Comparison of ENCODE assay signal across 12 cellular contexts in the genomic region with DNA sequence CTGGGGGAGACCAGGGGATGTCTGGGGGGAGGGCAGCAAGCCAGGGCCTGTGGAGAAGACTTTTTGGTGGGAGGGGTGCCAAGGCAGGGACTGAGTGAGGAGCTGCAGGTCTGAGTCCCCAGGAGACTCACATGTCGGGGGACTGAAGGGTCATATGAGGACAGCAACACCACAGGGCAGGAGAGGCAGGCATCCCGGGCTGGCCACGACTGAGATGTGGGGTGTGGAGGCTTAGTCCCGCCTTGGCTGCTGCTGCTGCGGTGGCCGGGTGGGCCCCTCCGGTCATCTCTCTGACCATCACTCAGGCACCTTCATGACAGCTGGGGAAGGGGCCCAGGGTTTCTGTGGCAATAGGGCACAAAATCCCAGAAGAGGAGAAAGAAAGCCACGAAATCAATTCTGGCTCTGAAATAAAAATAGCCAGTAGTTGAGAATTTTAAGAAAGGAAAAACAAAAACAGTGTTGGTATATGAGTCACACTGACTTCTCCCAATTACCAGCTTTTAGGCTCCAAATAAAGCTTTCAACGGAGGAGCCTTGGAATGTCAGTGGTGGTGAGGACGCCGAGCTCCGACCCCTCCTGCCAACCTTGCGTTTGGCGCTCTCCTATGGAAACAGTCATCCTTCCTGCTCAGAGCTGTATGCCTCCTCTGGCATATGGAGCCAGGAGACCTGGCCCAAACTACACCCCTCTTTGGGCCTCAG. TPM values are rescaled to one million over a fixed set of nuclear protein-coding genes. Genes with fewer than 3 reads are reported as not detected.
A peak's percentile ranks its signal among the peaks of the same experiment; 100 is the strongest.
DNase-seq lines count a peak whose midpoint lies in the region; ATAC-seq and TF ChIP-seq lines count a peak whose summit lies in the region.
"Had no signal": no experiment of that assay in that cellular context is flagged by ENCODE, and none has a peak within 500 bp of the region (broad histone marks: within the 10 kb centered on the region; RNA-seq: fewer than 3 reads in every experiment).

No MANE protein-coding gene starts in this region.

- H3K9ac ChIP-seq in mucosa of rectum (ENCODE audit: low read depth in 1 of 2, low read length in 2 of 2): no peak overlapping the region

- H3K27me3 ChIP-seq in heart right ventricle (peaks cover 0 to 8% (median 0%) of the 10 kb centered on the region in 7 donors), breast epithelium (no peaks in the 10 kb centered on the region), mucosa of rectum (ENCODE audit: control insufficient read depth in 2 of 2, insufficient read depth in 2 of 2, low read length in 2 of 2) (peaks cover 0 to 5% of the 10 kb centered on the region in 2 donors), vagina (no peaks in the 10 kb centered on the region)

- H3K4me1 ChIP-seq in heart right ventricle (peaks cover 0 to 31% (median 9%) of the 10 kb centered on the region in 9 donors), breast epithelium (no peaks in the 10 kb centered on the region), mucosa of rectum (ENCODE audit: control insufficient read depth in 2 of 2, insufficient read depth in 2 of 2, low read length in 2 of 2) (peaks cover 0 to 2% of the 10 kb centered on the region in 2 donors), vagina (peaks cover 49% of the 10 kb centered on the region)
- H3K4me1 ChIP-seq: A549 had no signal

- H3K36me3 ChIP-seq in heart right ventricle (no peaks in the 10 kb centered on the region), breast epithelium (no peaks in the 10 kb centered on the region), mucosa of rectum (ENCODE audit: control insufficient read depth in 2 of 2, insufficient read depth in 2 of 2, low read length in 2 of 2) (no peaks in the 10 kb centered on the region), vagina (no peaks in the 10 kb centered on the region)

- no peak for TF ChIP-seq CTCF in heart right ventricle (IDR thresholded peaks at IDR 0.05)
- TF ChIP-seq CTCF in breast epithelium (IDR thresholded peaks at IDR 0.05): no peak
- no peak for TF ChIP-seq CTCF in vagina (IDR thresholded peaks at IDR 0.05)

- intact Hi-C loops in heart right ventricle (cut with DNase I) (no loop called here), Right ventricle myocardium superior (cut with DNase I) (no loop called here), breast epithelium (cut with DNase I; ENCODE audit: low total_unique reads) (loop anchor here (5.0 kb wide), 1 partner anchor 1182 kb away; no protein-coding TSS in a partner anchor), vagina (cut with DNase I) (no loop called here)

- H3K4me3 ChIP-seq in heart right ventricle (no peak overlapping the region), breast epithelium (peak overlapping the region in 1 of 3 donors; percentile 15), mucosa of rectum (ENCODE audit: low read length in 2 of 2) (no peak overlapping the region), vagina (peak overlapping the region in 1 of 2 donors; percentile 8)
- H3K4me3 ChIP-seq: A549 had no signal

- 57 to 62% methylated on average over 14 of the region's 14 CpGs for WGBS in heart right ventricle, 2 donors

- DNase-seq in heart right ventricle (no peak), Right ventricle myocardium superior (no peak), breast epithelium (ENCODE audit: low spot score in 2 of 2) (no peak), vagina (ENCODE audit: extremely low spot score in 2 of 2) (peak in 1 of 2 donors; percentile 81), NCI-H446 treated with DMSO at 0.1 percent for 48 hours (lab: John Stamatoyannopoulos, UW) (no peak)
- DNase-seq in activated CD4-positive, CD25-positive, alpha-beta regulatory T cell treated with anti-CD3 and anti-CD28 coated beads, Interleukin-2, amount 50 U/mL, for 72 hours: no peak
- DNase-seq: NCI-H187 treated with DMSO at 0.1 percent for 48 hours; stimulated activated naive CD8-positive, alpha-beta T cell treated with anti-CD3 and anti-CD28 coated beads, Interleukin-15, amount 100 ng/mL, for 72 hours had no signal

- H3K27ac ChIP-seq in heart right ventricle (peak overlapping the region in 7 of 10 donors; percentile 9 to 55 (median 35)), breast epithelium (peak overlapping the region; percentile 63 to 89), mucosa of rectum (ENCODE audit: low read depth in 2 of 2, low read length in 2 of 2) (peak overlapping the region; percentile 32 to 48), vagina (peak overlapping the region; percentile 82)

- H3K9me3 ChIP-seq in heart right ventricle (no peaks in the 10 kb centered on the region), breast epithelium (no peaks in the 10 kb centered on the region), mucosa of rectum (ENCODE audit: control insufficient read depth in 2 of 2, low read length in 2 of 2) (no peaks in the 10 kb centered on the region), vagina (no peaks in the 10 kb centered on the region)

- ATAC-seq in heart right ventricle (peak in 2 of 8 donors; percentile 23 to 38), Right ventricle myocardium superior (ENCODE audit: poor library complexity) (no peak), HG02884 (IDR thresholded peaks at IDR 0.05; ENCODE audit: unreplicated experiment) (no peak)
- ATAC-seq: A549; stimulated activated naive CD8-positive, alpha-beta T cell treated with anti-CD3 and anti-CD28 coated beads, Interleukin-15, amount 100 ng/mL, for 72 hours had no signal

- no peak for TF ChIP-seq POLR2A in breast epithelium (IDR thresholded peaks at IDR 0.05)
- TF ChIP-seq POLR2A in vagina (IDR thresholded peaks at IDR 0.05): no peak

RNA-seq across cellular contexts. Expression of a gene that starts 52.9 kb away (rescaled TPM):
- 10 to 100 TPM in 7 of 10 donors, 1 to 10 TPM in 3; 4.4 to 25.9 (median 13.4) TPM for total RNA-seq in heart right ventricle
- polyA plus RNA-seq in heart right ventricle: 1 to 10 TPM; 1.4 to 4.5 TPM
- total RNA-seq in Right ventricle myocardium superior: 32.2 TPM
- total RNA-seq in breast epithelium: 1 to 10 TPM; 7.8 to 8.5 (median 7.9) TPM
- 15.5 TPM for total RNA-seq in vagina
- polyA plus RNA-seq: neural cell had no signal
